8 cellular contexts compared by ENCODE assay signal in the genomic region with DNA sequence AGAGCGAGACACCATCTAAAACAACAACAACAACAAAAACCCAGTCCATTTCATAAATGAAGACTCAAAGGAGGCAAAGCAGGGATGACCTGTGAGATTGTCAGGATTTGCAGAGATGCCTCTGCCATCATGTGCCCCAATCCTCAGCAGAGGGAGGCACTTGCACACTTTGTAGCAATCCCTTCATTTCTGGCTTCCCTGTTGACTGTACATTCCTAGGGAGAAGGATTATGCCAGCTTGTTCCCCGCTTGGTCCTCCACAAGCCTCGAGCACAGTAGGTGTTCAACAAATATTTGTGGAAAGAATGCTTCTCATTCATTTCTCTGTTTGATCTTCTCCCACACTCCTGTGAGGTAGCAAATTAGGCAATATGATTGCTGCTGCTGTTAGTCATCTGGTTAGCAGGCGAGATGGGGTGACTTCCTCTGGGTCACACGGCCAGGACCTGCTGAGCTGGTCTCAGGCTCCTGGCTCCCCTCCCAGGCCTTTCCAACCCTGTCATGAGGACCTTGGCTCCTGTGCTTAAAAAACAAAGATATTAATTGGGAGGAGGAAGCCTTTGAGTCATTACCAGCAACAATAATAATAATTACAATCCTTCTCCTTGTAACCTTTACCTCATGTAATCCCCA. TPM values are rescaled to one million over a fixed set of nuclear protein-coding genes. Genes with fewer than 3 reads are reported as not detected.
DNase-seq lines count a peak whose midpoint lies in the region; ATAC-seq and TF ChIP-seq lines count a peak whose summit lies in the region.

No MANE protein-coding gene starts in this region.

- H3K27ac Mint-ChIP-seq in activated T-helper 2 cell treated with anti-CD3 and anti-CD28 coated beads, Interferon-gamma antibody, Interleukin-2, Interleukin-4, amounts not matched to agents 10 μg/mL and 5 μg/mL and 100 μg/mL, durations not matched to agents 14 hours and 24 hours and 36 hours: peak overlapping the region; percentile 80

- no peak for ATAC-seq in GM19351 (IDR thresholded peaks at IDR 0.05; ENCODE audit: unreplicated experiment)
- no peak for ATAC-seq in HG03457 (IDR thresholded peaks at IDR 0.05; ENCODE audit: unreplicated experiment)

- H3K4me1 ChIP-seq in tibial nerve: peaks cover 0 to 50% (median 9%) of the 10 kb centered on the region in 4 donors

- H3K9me3 ChIP-seq in tibial nerve: no peaks in the 10 kb centered on the region

- H3K4me3 ChIP-seq in AG04449 (ENCODE audit: low read depth, low read length) (no peak overlapping the region), tibial nerve (no peak overlapping the region)

- no peaks in the 10 kb centered on the region for H3K27me3 Mint-ChIP-seq in activated T-helper 2 cell treated with anti-CD3 and anti-CD28 coated beads, Interferon-gamma antibody, Interleukin-2, Interleukin-4, amounts not matched to agents 10 μg/mL and 5 μg/mL and 100 μg/mL, durations not matched to agents 14 hours and 24 hours and 36 hours (ENCODE audit: low read depth)

- TF ChIP-seq EP300 in tibial nerve (IDR thresholded peaks at IDR 0.05): peak; percentile 16 to 75

- POLR2A ChIA-PET in AG04449 (lab: Yijun Ruan, JAX): interaction anchor here (0.8 to 1.5 kb wide), 2 partner anchors 16 to 22 kb away, joined by 3 to 5 read pairs; no protein-coding TSS in a partner anchor

- 51 to 56% methylated on average over 5 of the region's 5 CpGs for WGBS in tibial nerve, 2 donors

- H3K27ac ChIP-seq in tibial nerve: peak overlapping the region in 2 of 4 donors; percentile 38 to 52

- H3K36me3 ChIP-seq in tibial nerve: no peaks in the 10 kb centered on the region

- TF ChIP-seq POLR2A in tibial nerve (IDR thresholded peaks at IDR 0.05): no peak

- peak; percentile 18 for TF ChIP-seq CTCF in AG04449 (IDR thresholded peaks at IDR 0.05; ENCODE audit: insufficient read depth, low read length, missing control alignments)
- TF ChIP-seq CTCF in tibial nerve (IDR thresholded peaks at IDR 0.05): no peak

- peak; percentile 69 for DNase-seq in AG04449 (ENCODE audit: low read depth, low spot score)
- DNase-seq in HK-2 (ENCODE audit: unreplicated experiment): peak; percentile 78
- no peak for DNase-seq in activated T-helper 2 cell treated with anti-CD3 and anti-CD28 coated beads, Interferon-gamma antibody, Interleukin-2, Interleukin-4, amounts not matched to agents 10 μg/mL and 5 μg/mL and 100 μg/mL, durations not matched to agents 14 hours and 24 hours and 36 hours (ENCODE audit: low spot score)
- peak; percentile 85 for DNase-seq in islet precursor cell
- DNase-seq in tibial nerve (ENCODE audit: low spot score in 2 of 2): peak; percentile 46 to 66
- DNase-seq in NCI-H1694 treated with DMSO at 0.1 percent for 48 hours (lab: John Stamatoyannopoulos, UW): no peak

- H3K27me3 ChIP-seq in tibial nerve: no peaks in the 10 kb centered on the region

- no peak overlapping the region for H3K4me3 Mint-ChIP-seq in activated T-helper 2 cell treated with anti-CD3 and anti-CD28 coated beads, Interferon-gamma antibody, Interleukin-2, Interleukin-4, amounts not matched to agents 10 μg/mL and 5 μg/mL and 100 μg/mL, durations not matched to agents 14 hours and 24 hours and 36 hours (ENCODE audit: low read depth)

- CTCF ChIA-PET in AG04449 (lab: Yijun Ruan, JAX): interaction anchor here (0.7 to 1.4 kb wide), 2 partner anchors 25 to 98 kb away, joined by 3 read pairs; no protein-coding TSS in a partner anchor

- peaks cover 45% of the 10 kb centered on the region for H3K4me1 Mint-ChIP-seq in activated T-helper 2 cell treated with anti-CD3 and anti-CD28 coated beads, Interferon-gamma antibody, Interleukin-2, Interleukin-4, amounts not matched to agents 10 μg/mL and 5 μg/mL and 100 μg/mL, durations not matched to agents 14 hours and 24 hours and 36 hours (ENCODE audit: low read depth)

- no peaks in the 10 kb centered on the region for H3K9me3 Mint-ChIP-seq in activated T-helper 2 cell treated with anti-CD3 and anti-CD28 coated beads, Interferon-gamma antibody, Interleukin-2, Interleukin-4, amounts not matched to agents 10 μg/mL and 5 μg/mL and 100 μg/mL, durations not matched to agents 14 hours and 24 hours and 36 hours

- intact Hi-C loops in activated T-helper 2 cell treated with anti-CD3 and anti-CD28 coated beads, Interferon-gamma antibody, Interleukin-2, Interleukin-4, amounts not matched to agents 10 μg/mL and 5 μg/mL and 100 μg/mL, durations not matched to agents 14 hours and 24 hours and 36 hours (cut with micrococcal nuclease): no loop called here

- H3K36me3 Mint-ChIP-seq in activated T-helper 2 cell treated with anti-CD3 and anti-CD28 coated beads, Interferon-gamma antibody, Interleukin-2, Interleukin-4, amounts not matched to agents 10 μg/mL and 5 μg/mL and 100 μg/mL, durations not matched to agents 14 hours and 24 hours and 36 hours (ENCODE audit: low read depth): no peaks in the 10 kb centered on the region

RNA-seq across cellular contexts. Expression of a gene that starts 34.1 kb away (rescaled TPM):
- 919 and 932 TPM in 2 replicates for total RNA-seq in activated T-helper 2 cell treated with anti-CD3 and anti-CD28 coated beads, Interferon-gamma antibody, Interleukin-2, Interleukin-4, amounts not matched to agents 10 μg/mL and 5 μg/mL and 100 μg/mL, durations not matched to agents 14 hours and 24 hours and 36 hours
- total RNA-seq in tibial nerve: under 1 TPM; 0.30 to 0.84 (median 0.72) TPM

RNA-seq across cellular contexts. Expression of a gene that starts 54.2 kb away (rescaled TPM):
- total RNA-seq in activated T-helper 2 cell treated with anti-CD3 and anti-CD28 coated beads, Interferon-gamma antibody, Interleukin-2, Interleukin-4, amounts not matched to agents 10 μg/mL and 5 μg/mL and 100 μg/mL, durations not matched to agents 14 hours and 24 hours and 36 hours: 148 and 152 TPM in 2 replicates
- total RNA-seq in tibial nerve: 10 to 100 TPM in 1 of 4 donors, 1 to 10 TPM in 3; 1.4 to 19.7 (median 4.2) TPM

Comparison
In these comparisons a context has a peak if more than half of its experiments do, and no peak if none do; other contexts are left out.
1. DNase-seq: peak in AG04449 (single experiment), HK-2 (single experiment), islet precursor cell (single experiment) and tibial nerve (2 of 2); none in activated T-helper 2 cell treated with anti-CD3 and anti-CD28 coated beads, Interferon-gamma antibody, Interleukin-2, Interleukin-4, amounts not matched to agents 10 μg/mL and 5 μg/mL and 100 μg/mL, durations not matched to agents 14 hours and 24 hours and 36 hours (single experiment) and NCI-H1694 treated with DMSO at 0.1 percent for 48 hours (single experiment).
2. RNA of a gene that starts 34.1 kb away (total RNA-seq): 919 to 932 TPM in activated T-helper 2 cell treated with anti-CD3 and anti-CD28 coated beads, Interferon-gamma antibody, Interleukin-2, Interleukin-4, amounts not matched to agents 10 μg/mL and 5 μg/mL and 100 μg/mL, durations not matched to agents 14 hours and 24 hours and 36 hours; 0.30 to 0.84 TPM in tibial nerve; every median in the first group is over 100 times any median in the second.